11 cellular contexts compared by ENCODE assay signal in the genomic region with DNA sequence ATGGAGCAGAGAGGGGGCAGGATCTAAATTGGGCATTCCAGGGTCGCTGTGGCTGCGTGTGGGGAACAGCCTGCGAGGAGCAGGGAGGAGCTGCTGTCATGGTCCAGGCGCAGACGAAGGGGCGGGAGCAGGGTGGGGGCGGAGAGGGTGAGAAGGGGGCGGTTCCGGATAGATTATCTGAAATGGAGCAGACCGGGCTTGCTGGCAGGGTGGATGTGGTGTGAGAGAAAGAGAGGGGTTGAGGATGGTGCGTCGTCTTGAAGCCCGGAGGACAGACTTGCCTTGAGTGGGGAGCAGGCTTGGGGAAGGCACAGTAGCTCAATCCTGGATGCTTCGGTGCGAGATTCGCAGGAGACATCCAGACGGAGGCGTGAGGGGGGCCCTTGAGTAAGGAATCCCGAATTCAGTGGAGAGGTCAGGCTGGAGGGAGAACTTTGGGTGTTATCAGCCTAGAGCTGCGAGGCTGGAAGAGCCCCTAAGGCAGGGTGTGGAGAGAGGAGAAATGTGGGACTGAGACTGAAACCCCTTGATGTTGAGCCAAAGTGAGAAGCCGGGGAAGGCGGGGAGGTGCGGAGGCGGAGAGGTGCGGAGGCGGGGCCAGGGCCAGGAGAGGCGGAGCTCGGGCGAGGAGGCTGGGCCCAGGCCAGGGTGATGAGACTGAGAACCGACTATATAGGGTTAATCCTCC. TPM values are rescaled to one million over a fixed set of nuclear protein-coding genes. Genes with fewer than 3 reads are reported as not detected.
DNase-seq lines count a peak whose midpoint lies in the region; ATAC-seq, FAIRE-seq and TF ChIP-seq lines count a peak whose summit lies in the region.
"Had no signal": no experiment of that assay in that cellular context is flagged by ENCODE, and none has a peak within 500 bp of the region (broad histone marks: within the 10 kb centered on the region; RNA-seq: fewer than 3 reads in every experiment).

No MANE protein-coding gene starts in this region.

- SMC1A ChIA-PET in GM12878 (lab: Charles Lee; ENCODE audit: uncharacterized antibody, unreplicated experiment): no interaction called here

- no peak for TF ChIP-seq CTCF in GM12878 (IDR thresholded peaks at IDR 0.05 in 2 of 3, conservative IDR thresholded peaks at IDR 0.05 in 1 of 3; ENCODE audit: control insufficient read depth in 2 of 3, extremely low read depth in 1 of 3, insufficient read depth in 1 of 3, low read depth in 3 of 3, low read length in 3 of 3)
- no peak for TF ChIP-seq CTCF in prostate gland (IDR thresholded peaks at IDR 0.05)

- H3K4me1 ChIP-seq in ES-I3 (ENCODE audit: insufficient read depth, low read length): no peaks in the 10 kb centered on the region; the same call in 1 of the 2 replicates
- no peaks in the 10 kb centered on the region for H3K4me1 ChIP-seq in GM12878 (ENCODE audit: control insufficient read depth, insufficient read depth, low read length)
- H3K4me1 ChIP-seq in right cardiac atrium (ENCODE audit: control insufficient read depth, insufficient read depth, low read length): no peaks in the 10 kb centered on the region
- H3K4me1 ChIP-seq in prostate gland (replicated peaks): no peaks in the 10 kb centered on the region

- H3K79me2 ChIP-seq in GM12878 (ENCODE audit: control insufficient read depth, insufficient read depth, low read length): no peaks in the 10 kb centered on the region

- TF ChIP-seq POLR2A in GM12878 (IDR thresholded peaks at IDR 0.05; ENCODE audit: low read depth, low read length) (no peak), prostate gland (IDR thresholded peaks at IDR 0.05) (no peak)

- FAIRE-seq in GM12878 (lab: Jason Lieb, UNC): no peak

- DNase-seq in GM12878 (ENCODE audit: low read depth, low spot score) (no peak), right cardiac atrium (peak; percentile 48 to 81 (median 81)), prostate gland (ENCODE audit: low spot score) (no peak), T-helper 2 cell (no peak), T-helper 9 cell (no peak), mesenteric fat pad (ENCODE audit: low spot score) (no peak)
- DNase-seq: activated naive CD8-positive, alpha-beta T cell treated with anti-CD3 and anti-CD28 coated beads, Interleukin-2, amount 10 ng/mL, durations not matched to agents 7 days and 5 days; stimulated activated naive CD8-positive, alpha-beta T cell treated with anti-CD3 and anti-CD28 coated beads, Interleukin-15, Interleukin-2, amounts not matched to agents 100 U/mL and 50 U/mL, for 24 hours had no signal

- no peak for ATAC-seq in GM12878
- ATAC-seq in right cardiac atrium: peak; percentile 81
- no peak for ATAC-seq in GM21786 (IDR thresholded peaks at IDR 0.05; ENCODE audit: unreplicated experiment)
- ATAC-seq: activated CD4-positive, CD25-positive, alpha-beta regulatory T cell treated with anti-CD3 and anti-CD28 coated beads, Interleukin-2, amount 50 U/mL, for 24 hours; stimulated activated naive CD8-positive, alpha-beta T cell treated with anti-CD3 and anti-CD28 coated beads, Interleukin-15, Interleukin-2, amounts not matched to agents 100 U/mL and 50 U/mL, for 24 hours had no signal

- H3K4me3 ChIP-seq in GM12878 (no peak overlapping the region), right cardiac atrium (ENCODE audit: low read length) (peak overlapping the region; percentile 24), prostate gland (peak overlapping the region; percentile 0)

- TF ChIP-seq EP300 in GM12878 (IDR thresholded peaks at IDR 0.05; ENCODE audit: borderline replicate concordance in 1 of 2, control insufficient read depth in 1 of 2, low read depth in 2 of 2, low read length in 2 of 2): no peak

- no peak for TF ChIP-seq RAD21 in GM12878 (IDR thresholded peaks at IDR 0.05; ENCODE audit: insufficient read depth, low read depth, low read length)

- no peaks in the 10 kb centered on the region for H4K20me1 ChIP-seq in GM12878 (ENCODE audit: control insufficient read depth, insufficient read depth)

- H3K27ac ChIP-seq in GM12878 (ENCODE audit: control insufficient read depth, insufficient read depth) (no peak overlapping the region), right cardiac atrium (ENCODE audit: low read length) (no peak overlapping the region), prostate gland (no peak overlapping the region)

- POLR2A ChIA-PET in GM12878 (lab: Charles Lee): no interaction called here

- H3K9me3 ChIP-seq in ES-I3 (ENCODE audit: control insufficient read depth, insufficient read depth, low read length): no peaks in the 10 kb centered on the region
- peaks cover 3% of the 10 kb centered on the region; the same call in 2 of the 3 replicates for H3K9me3 ChIP-seq in GM12878 (replicated peaks; ENCODE audit: control insufficient read depth, insufficient read depth, low read length)
- no peaks in the 10 kb centered on the region for H3K9me3 ChIP-seq in right cardiac atrium (ENCODE audit: control insufficient read depth, low read length)
- H3K9me3 ChIP-seq in prostate gland: no peaks in the 10 kb centered on the region

- WGBS in GM12878 (ENCODE audit: insufficient coverage, insufficient replicate concordance, low lambda C conversion rate, missing lambda C conversion rate): 96% methylated on average over 29 of the region's 30 CpGs
- WGBS in right cardiac atrium: 33% methylated on average over 30 of the region's 30 CpGs
- WGBS in prostate gland: 40% methylated on average over 30 of the region's 30 CpGs

- H3K4me2 ChIP-seq in GM12878 (ENCODE audit: control insufficient read depth, insufficient read depth): no peak overlapping the region

- H3K9ac ChIP-seq in ES-I3 (ENCODE audit: low read depth, low read length) (peak overlapping the region; percentile 71; the same call in 1 of the 2 replicates), GM12878 (ENCODE audit: control insufficient read depth, insufficient read depth, low read length) (no peak overlapping the region)

- no peaks in the 10 kb centered on the region for H3K27me3 ChIP-seq in GM12878 (replicated peaks in 1 of 2; ENCODE audit: control insufficient read depth in 2 of 2, insufficient read depth in 2 of 2, low read length in 1 of 2)
- no peaks in the 10 kb centered on the region for H3K27me3 ChIP-seq in right cardiac atrium (ENCODE audit: control insufficient read depth, insufficient read depth)
- no peaks in the 10 kb centered on the region for H3K27me3 ChIP-seq in prostate gland (replicated peaks; ENCODE audit: insufficient read depth)

- RAD21 ChIA-PET in GM12878 (lab: Charles Lee; ENCODE audit: unreplicated experiment): no interaction called here

- CTCF ChIA-PET in GM12878 (lab: Yijun Ruan, JAX): interaction anchor here (0.6 kb wide), 1 partner anchor 510 kb away, joined by 3 read pairs; no protein-coding TSS in a partner anchor

- H2AFZ ChIP-seq in GM12878 (ENCODE audit: control insufficient read depth, low read depth, low read length): no peak overlapping the region

- intact Hi-C loops in GM12878 (cut with micrococcal nuclease; ENCODE audit: unreplicated experiment): no loop called here
- intact Hi-C loops in right cardiac atrium (cut with DNase I): no loop called here
- intact Hi-C loops in prostate gland (cut with DNase I): no loop called here

- in situ Hi-C loops in GM12878 (cut with MboI): no loop called here

- no peaks in the 10 kb centered on the region; the same call in 1 of the 2 replicates for H3K36me3 ChIP-seq in ES-I3 (ENCODE audit: insufficient read depth, low read length)
- peaks cover 2 to 11% of the 10 kb centered on the region in 2 experiments; a peak in 3 of 4 replicates for H3K36me3 ChIP-seq in GM12878 (ENCODE audit: control insufficient read depth in 2 of 2, insufficient read depth in 2 of 2, low read length in 1 of 2)
- no peaks in the 10 kb centered on the region for H3K36me3 ChIP-seq in prostate gland

- BruUV-seq in GM12878 (replicated peaks; lab: Mats Ljungman, UMichigan): TSS peak; percentile 46

TF ChIP-seq in GM12878, 131 proteins besides CTCF, POLR2A, EP300 and RAD21 (continues in another document):
- TF ChIP-seq ZSCAN29 (IDR thresholded peaks at IDR 0.05) (no peak), SIX5 (IDR thresholded peaks at IDR 0.05; ENCODE audit: low read depth, low read length, severe bottlenecking) (no peak), MTA3 (IDR thresholded peaks at IDR 0.05; ENCODE audit: borderline replicate concordance, low read length) (no peak), ATF7 (IDR thresholded peaks at IDR 0.05; ENCODE audit: low read depth) (no peak), SPI1 (IDR thresholded peaks at IDR 0.05; ENCODE audit: borderline replicate concordance, insufficient read depth, low read depth, low read length) (no peak), RBBP5 (conservative IDR thresholded peaks at IDR 0.05) (no peak), IKZF2 (IDR thresholded peaks at IDR 0.05) (no peak), MTA2 (IDR thresholded peaks at IDR 0.05; ENCODE audit: low read depth) (no peak)

RNA-seq across cellular contexts. Expression of gene DPF1, which starts 40.7 kb away (rescaled TPM):
- 1.0 and 2.1 TPM in 2 replicates for total RNA-seq in GM12878 (2013; cell fraction: nucleolus; rRNA removed)
- total RNA-seq in GM12878 (2014; rRNA removed): 1.7 and 2.4 TPM in 2 replicates
- total RNA-seq in GM12878 (2014; rRNA removed; fragmentation: Illumina TruSeq; extraction: Trizol): 1.6 and 2.3 TPM in 2 replicates
- total RNA-seq in GM12878 (2021): 3.8 and 4.0 TPM in 2 replicates
- polyA plus RNA-seq in GM12878 (2011; ENCODE audit: low read depth): 0.38 TPM
- 0.30 and 0.65 TPM in 2 replicates for polyA plus RNA-seq in GM12878 (2011; rRNA removed)
- 1.4 and 2.4 TPM in 2 replicates for polyA plus RNA-seq in GM12878 (2011; cell fraction: cytosol; rRNA removed)
- polyA plus RNA-seq in GM12878 (2011; cell fraction: nucleus; rRNA removed): 1.9 and 3.6 TPM in 2 replicates
- polyA plus RNA-seq in GM12878 (2012): 1.4 and 1.9 TPM in 2 replicates
- polyA plus RNA-seq in GM12878 (2014; fragmentation: Illumina TruSeq; extraction: Trizol): 1.1 and 2.2 TPM in 2 replicates
- under 1 TPM; 0.11 to 0.18 TPM for polyA plus RNA-seq in GM12878 (2014; fragmentation: Nextera tagmentation; extraction: Ambion mirVana)
- polyA plus RNA-seq in GM12878 (2014; rRNA removed): 4.3 and 4.9 TPM in 2 replicates
- 1 to 10 TPM; 4.0 to 4.2 TPM for polyA plus RNA-seq in GM12878 (2016; fragmentation: Nextera tagmentation; extraction: Ambion mirVana)
- 0.37 and 2.0 TPM in 2 replicates for polyA minus RNA-seq in GM12878 (2011; rRNA and poly(A)+ RNA removed)
- polyA minus RNA-seq in GM12878 (2011; cell fraction: cytosol; rRNA and poly(A)+ RNA removed): 0.62 and 1.3 TPM in 2 replicates
- polyA minus RNA-seq in GM12878 (2011; cell fraction: nucleus; rRNA and poly(A)+ RNA removed): 0.36 and 1.1 TPM in 2 replicates
- total RNA-seq in right cardiac atrium: under 1 TPM in 1 of 4 donors, not detected in 3; 0.36 TPM
- 0.09 TPM for polyA plus RNA-seq in right cardiac atrium
- 1 to 10 TPM in 1 of 2 donors, not detected in 1; 1.8 TPM for total RNA-seq in prostate gland
- not detected for total RNA-seq in mesenteric fat pad

Comparison
In these comparisons a context has a peak if more than half of its experiments do, and no peak if none do; other contexts are left out.
1. ATAC-seq: peak in right cardiac atrium (2 of 2); none in GM12878 (single experiment) and GM21786 (single experiment).
2. DNase-seq: peak in right cardiac atrium (3 of 3); none in GM12878 (single experiment), prostate gland (single experiment), T-helper 2 cell (0 of 5), T-helper 9 cell (single experiment) and mesenteric fat pad (single experiment).